Comparison of ENCODE assay signal across 2 cellular contexts in the genomic region with DNA sequence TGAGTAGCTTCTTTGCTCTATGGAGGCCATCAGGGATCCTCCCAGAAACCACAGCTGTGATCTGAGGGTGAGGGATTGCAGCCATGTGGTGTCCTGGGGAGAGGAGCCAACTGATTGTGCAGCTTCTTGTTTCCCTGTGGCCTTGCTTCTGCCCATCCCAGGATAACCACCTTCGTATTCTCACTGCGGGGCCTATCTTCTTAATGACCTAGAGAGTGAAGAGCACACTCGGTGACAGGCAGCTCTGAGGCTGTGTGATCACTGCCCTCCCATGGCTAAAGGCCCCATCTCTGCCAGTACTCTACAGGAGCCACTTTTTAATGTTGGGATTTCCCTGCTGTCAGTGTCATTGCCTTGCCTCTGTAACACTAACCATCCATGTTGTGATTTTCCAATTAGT.
A peak's percentile ranks its signal among the peaks of the same experiment; 100 is the strongest.
TF ChIP-seq lines count a peak whose summit lies in the region.

No MANE protein-coding gene starts in this region.

TF ChIP-seq in HEK293, 187 proteins besides CTCF, POLR2A, EP300 and RAD21:
- TF ChIP-seq ZNF23 (tag by site-specific recombination; IDR thresholded peaks at IDR 0.05; ENCODE audit: borderline replicate concordance) (no peak), ZNF2 (tag by site-specific recombination; IDR thresholded peaks at IDR 0.05) (no peak), TCF7L2 (IDR thresholded peaks at IDR 0.05; ENCODE audit: borderline replicate concordance, low read depth, low read length) (no peak), KLF10 (tag by site-specific recombination; IDR thresholded peaks at IDR 0.05) (no peak), TRIM28 (IDR thresholded peaks at IDR 0.05; ENCODE audit: borderline replicate concordance, low read length) (no peak), ZNF629 (tag by site-specific recombination; IDR thresholded peaks at IDR 0.05) (no peak), MZF1 (tag by site-specific recombination; IDR thresholded peaks at IDR 0.05; ENCODE audit: borderline replicate concordance) (no peak), ZIC2 (tag by site-specific recombination; IDR thresholded peaks at IDR 0.05) (peak; percentile 72)
- TF ChIP-seq, protein P1, sequence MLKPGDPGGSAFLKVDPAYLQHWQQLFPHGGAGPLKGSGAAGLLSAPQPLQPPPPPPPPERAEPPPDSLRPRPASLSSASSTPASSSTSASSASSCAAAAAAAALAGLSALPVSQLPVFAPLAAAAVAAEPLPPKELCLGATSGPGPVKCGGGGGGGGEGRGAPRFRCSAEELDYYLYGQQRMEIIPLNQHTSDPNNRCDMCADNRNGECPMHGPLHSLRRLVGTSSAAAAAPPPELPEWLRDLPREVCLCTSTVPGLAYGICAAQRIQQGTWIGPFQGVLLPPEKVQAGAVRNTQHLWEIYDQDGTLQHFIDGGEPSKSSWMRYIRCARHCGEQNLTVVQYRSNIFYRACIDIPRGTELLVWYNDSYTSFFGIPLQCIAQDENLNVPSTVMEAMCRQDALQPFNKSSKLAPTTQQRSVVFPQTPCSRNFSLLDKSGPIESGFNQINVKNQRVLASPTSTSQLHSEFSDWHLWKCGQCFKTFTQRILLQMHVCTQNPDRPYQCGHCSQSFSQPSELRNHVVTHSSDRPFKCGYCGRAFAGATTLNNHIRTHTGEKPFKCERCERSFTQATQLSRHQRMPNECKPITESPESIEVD (tag by site-specific recombination; IDR thresholded peaks at IDR 0.05), result no peak
TF ChIP-seq in HEK293: peak in this region for 1.

TF ChIP-seq in K562, 482 proteins besides CTCF, POLR2A, EP300 and RAD21:
- TF ChIP-seq, protein P2, sequence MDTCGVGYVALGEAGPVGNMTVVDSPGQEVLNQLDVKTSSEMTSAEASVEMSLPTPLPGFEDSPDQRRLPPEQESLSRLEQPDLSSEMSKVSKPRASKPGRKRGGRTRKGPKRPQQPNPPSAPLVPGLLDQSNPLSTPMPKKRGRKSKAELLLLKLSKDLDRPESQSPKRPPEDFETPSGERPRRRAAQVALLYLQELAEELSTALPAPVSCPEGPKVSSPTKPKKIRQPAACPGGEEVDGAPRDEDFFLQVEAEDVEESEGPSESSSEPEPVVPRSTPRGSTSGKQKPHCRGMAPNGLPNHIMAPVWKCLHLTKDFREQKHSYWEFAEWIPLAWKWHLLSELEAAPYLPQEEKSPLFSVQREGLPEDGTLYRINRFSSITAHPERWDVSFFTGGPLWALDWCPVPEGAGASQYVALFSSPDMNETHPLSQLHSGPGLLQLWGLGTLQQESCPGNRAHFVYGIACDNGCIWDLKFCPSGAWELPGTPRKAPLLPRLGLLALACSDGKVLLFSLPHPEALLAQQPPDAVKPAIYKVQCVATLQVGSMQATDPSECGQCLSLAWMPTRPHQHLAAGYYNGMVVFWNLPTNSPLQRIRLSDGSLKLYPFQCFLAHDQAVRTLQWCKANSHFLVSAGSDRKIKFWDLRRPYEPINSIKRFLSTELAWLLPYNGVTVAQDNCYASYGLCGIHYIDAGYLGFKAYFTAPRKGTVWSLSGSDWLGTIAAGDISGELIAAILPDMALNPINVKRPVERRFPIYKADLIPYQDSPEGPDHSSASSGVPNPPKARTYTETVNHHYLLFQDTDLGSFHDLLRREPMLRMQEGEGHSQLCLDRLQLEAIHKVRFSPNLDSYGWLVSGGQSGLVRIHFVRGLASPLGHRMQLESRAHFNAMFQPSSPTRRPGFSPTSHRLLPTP (IDR thresholded peaks at IDR 0.05; ENCODE audit: borderline replicate concordance, extremely low read depth, insufficient read length), result no peak
- TF ChIP-seq KLF1 (tag; IDR thresholded peaks at IDR 0.05) (peak; percentile 41; the same call in 1 of the 2 replicates), KLF13 (tag; IDR thresholded peaks at IDR 0.05; ENCODE audit: borderline replicate concordance, low read depth) (no peak), PURB (CRISPR knock-in tag; IDR thresholded peaks at IDR 0.05; ENCODE audit: low read depth) (no peak), YBX1 (IDR thresholded peaks at IDR 0.05) (no peak), JUND (IDR thresholded peaks at IDR 0.05; ENCODE audit: borderline replicate concordance, low read depth, low read length) (no peak), JUND (tag; IDR thresholded peaks at IDR 0.05; ENCODE audit: borderline replicate concordance, low read depth, low read length) (no peak)
